ENCODE assay signal across 11 cellular contexts in the genomic region with DNA sequence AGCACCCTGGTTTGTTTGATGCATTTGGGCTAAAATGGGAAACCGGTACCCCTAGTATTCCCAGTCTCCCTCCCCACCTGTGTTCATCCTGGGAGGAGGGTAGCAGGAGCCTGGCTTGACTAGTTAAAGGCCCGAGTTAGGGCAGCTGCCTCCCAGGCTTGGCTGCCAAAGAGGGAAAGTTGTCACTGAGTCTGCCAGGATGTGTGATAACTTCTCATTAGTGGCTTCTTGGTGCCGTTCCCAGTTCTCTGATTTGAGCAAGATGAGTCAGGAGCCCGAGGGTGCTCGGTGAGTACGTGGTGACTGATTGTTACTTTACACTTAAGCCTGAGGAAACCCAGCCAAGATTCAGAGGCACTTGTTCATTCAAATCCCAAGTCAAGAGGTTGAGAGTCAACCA. TPM values are rescaled to one million over a fixed set of nuclear protein-coding genes. Genes with fewer than 3 reads are reported as not detected.
DNase-seq lines count a peak whose midpoint lies in the region; ATAC-seq, FAIRE-seq and TF ChIP-seq lines count a peak whose summit lies in the region.
"Had no signal": no experiment of that assay in that cellular context is flagged by ENCODE, and none has a peak within 500 bp of the region (broad histone marks: within the 10 kb centered on the region; RNA-seq: fewer than 3 reads in every experiment).

No MANE protein-coding gene starts in this region.

- H3K9me3 ChIP-seq in RWPE2 (ENCODE audit: severe bottlenecking): no peaks in the 10 kb centered on the region

- no peaks in the 10 kb centered on the region for H3K27me3 ChIP-seq in RWPE2 (ENCODE audit: insufficient read depth, poor library complexity, severe bottlenecking)
- H3K27me3 ChIP-seq in foreskin keratinocyte: peaks cover 31% of the 10 kb centered on the region

- H3K36me3 ChIP-seq in RWPE2 (ENCODE audit: low read depth): no peaks in the 10 kb centered on the region

- TF ChIP-seq POLR2A in GM12891 (IDR thresholded peaks at IDR 0.05; ENCODE audit: low read depth, low read length): no peak

- H3K4me1 ChIP-seq in RWPE2 (ENCODE audit: insufficient read depth, poor library complexity, severe bottlenecking): peaks cover 10% of the 10 kb centered on the region
- H3K4me1 ChIP-seq in foreskin keratinocyte: peaks cover 9% of the 10 kb centered on the region

- peak; percentile 90 for DNase-seq in GM03348 (ENCODE audit: low spot score)
- peak; percentile 87 for DNase-seq in RWPE2 (ENCODE audit: low spot score)
- peak; percentile 81 to 91 for DNase-seq in foreskin keratinocyte
- DNase-seq in skeletal muscle cell (ENCODE audit: low read depth): peak; percentile 51
- no peak for DNase-seq in GM12891 (ENCODE audit: insufficient read length, low spot score)
- no peak for DNase-seq in GM20000 (ENCODE audit: low spot score)
- DNase-seq in midbrain (lab: John Stamatoyannopoulos, UW): no peak
- DNase-seq: activated CD4-positive, CD25-positive, alpha-beta regulatory T cell; naive B cell; NCI-H187 had no signal

- H3K27ac ChIP-seq in RWPE2 (ENCODE audit: poor library complexity, severe bottlenecking) (no peak overlapping the region), foreskin keratinocyte (no peak overlapping the region)

- peak; percentile 97 for ATAC-seq in RWPE2 (ENCODE audit: low read depth)
- peak; percentile 87 for ATAC-seq in foreskin keratinocyte
- no peak for ATAC-seq in HG03378 (IDR thresholded peaks at IDR 0.05; ENCODE audit: unreplicated experiment)

- H3K4me3 ChIP-seq in RWPE2 (ENCODE audit: severe bottlenecking) (no peak overlapping the region), skeletal muscle cell (ENCODE audit: low read depth, low read length) (no peak overlapping the region)

- FAIRE-seq in GM12891 (lab: Jason Lieb, UNC): no peak

- TF ChIP-seq CTCF in RWPE2 (IDR thresholded peaks at IDR 0.05; ENCODE audit: poor library complexity, severe bottlenecking): no peak
- no peak for TF ChIP-seq CTCF in foreskin keratinocyte (conservative IDR thresholded peaks at IDR 0.05)
- no peak for TF ChIP-seq CTCF in GM20000 (IDR thresholded peaks at IDR 0.05; ENCODE audit: extremely low read depth, missing control alignments)

TF ChIP-seq in GM12891, 5 proteins besides CTCF, POLR2A, EP300 and RAD21:
- TF ChIP-seq TAF1 (IDR thresholded peaks at IDR 0.05; ENCODE audit: low read depth, low read length) (no peak), SPI1 (IDR thresholded peaks at IDR 0.05; ENCODE audit: low read depth, low read length) (no peak), POLR2AphosphoS5 (IDR thresholded peaks at IDR 0.05; ENCODE audit: low read depth, low read length) (no peak), POU2F2 (IDR thresholded peaks at IDR 0.05; ENCODE audit: low read depth, low read length) (no peak), PAX5 (IDR thresholded peaks at IDR 0.05; ENCODE audit: insufficient read depth, low read length, severe bottlenecking) (no peak)
TF ChIP-seq in GM12891: peak in this region for 0.

RNA-seq across cellular contexts. Expression of gene KRT32, which starts 2.5 kb away (rescaled TPM):
- total RNA-seq in foreskin keratinocyte: not detected in 2 replicates
- polyA plus RNA-seq in foreskin keratinocyte: not detected in 2 replicates
- polyA plus RNA-seq in GM12891 (2012; ENCODE audit: low read depth, missing spikeins): not detected

RNA-seq across cellular contexts. Expression of gene KRT35, which starts 16.3 kb away (rescaled TPM):
- not detected in 2 replicates for total RNA-seq in foreskin keratinocyte
- polyA plus RNA-seq in foreskin keratinocyte: not detected in 2 replicates
- not detected for polyA plus RNA-seq in GM12891 (2012; ENCODE audit: low read depth, missing spikeins)

RNA-seq across cellular contexts. Expression of gene KRT38, which starts 23.9 kb away (rescaled TPM):
- not detected in 2 replicates for total RNA-seq in foreskin keratinocyte
- polyA plus RNA-seq in foreskin keratinocyte: not detected in 2 replicates
- polyA plus RNA-seq in GM12891 (2012; ENCODE audit: low read depth, missing spikeins): not detected

RNA-seq across cellular contexts. Expression of gene KRT36, which starts 25.0 kb away (rescaled TPM):
- not detected in 2 replicates for total RNA-seq in foreskin keratinocyte
- polyA plus RNA-seq in foreskin keratinocyte: not detected in 2 replicates
- not detected for polyA plus RNA-seq in GM12891 (2012; ENCODE audit: low read depth, missing spikeins)

RNA-seq across cellular contexts. Expression of gene KRT37, which starts 40.3 kb away (rescaled TPM):
- total RNA-seq in foreskin keratinocyte: not detected in 2 replicates
- polyA plus RNA-seq in foreskin keratinocyte: 0.04 TPM in 1 of 2 replicates, not detected in the other
- not detected for polyA plus RNA-seq in GM12891 (2012; ENCODE audit: low read depth, missing spikeins)

Comparison
In these comparisons a context has a peak if more than half of its experiments do, and no peak if none do; other contexts are left out.
1. DNase-seq: peak in GM03348 (single experiment), RWPE2 (single experiment), foreskin keratinocyte (2 of 2) and skeletal muscle cell (single experiment); none in GM12891 (single experiment), GM20000 (single experiment) and midbrain (single experiment).